ENCODE assay signal across 8 cellular contexts in the genomic region with DNA sequence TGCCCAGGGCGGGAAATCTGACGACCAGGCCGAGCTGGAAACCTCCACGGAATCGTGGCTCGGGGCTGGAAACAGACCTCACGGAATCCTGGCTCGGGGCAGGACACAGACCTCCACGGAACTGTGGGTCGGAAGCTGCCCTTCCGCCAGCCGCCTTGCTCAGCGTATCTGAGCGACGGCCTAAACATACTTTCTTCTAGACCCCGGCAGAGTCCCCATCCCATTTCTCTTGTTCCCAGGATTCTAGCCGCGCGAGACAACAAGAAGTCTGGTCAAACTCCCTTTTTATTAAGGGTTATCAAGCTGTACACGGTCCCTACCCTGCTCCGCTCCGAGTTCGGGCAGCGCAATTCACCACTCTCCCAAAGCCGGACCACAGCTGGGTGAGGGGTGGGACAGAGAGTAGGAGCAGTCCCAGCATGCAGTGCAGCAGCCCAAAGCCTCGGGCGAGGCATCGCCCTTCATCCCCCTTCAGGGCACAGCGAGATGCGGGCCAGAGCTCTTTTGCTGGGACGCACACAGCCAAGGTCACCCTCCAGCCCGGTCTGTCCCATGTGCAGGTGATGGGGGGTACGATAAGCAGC. TPM values are rescaled to one million over a fixed set of nuclear protein-coding genes. Genes with fewer than 3 reads are reported as not detected.
DNase-seq lines count a peak whose midpoint lies in the region; ATAC-seq, FAIRE-seq and TF ChIP-seq lines count a peak whose summit lies in the region.

No MANE protein-coding gene starts in this region.

- H3K36me3 ChIP-seq in gastrocnemius medialis = peaks cover 6 to 69% of the 10 kb centered on the region in 2 donors

- no peak for FAIRE-seq in GM12892 (lab: Jason Lieb, UNC)

- peak overlapping the region; percentile 94 for H3K27ac ChIP-seq in VCaP
- peak overlapping the region; percentile 87 to 99 (median 94) for H3K27ac ChIP-seq in gastrocnemius medialis

- TF ChIP-seq POLR2A in GM12892 (IDR thresholded peaks at IDR 0.05; ENCODE audit: low read depth, low read length) (peak; percentile 17), gastrocnemius medialis (IDR thresholded peaks at IDR 0.05) (no peak)

- TF ChIP-seq CTCF in VCaP (conservative IDR thresholded peaks at IDR 0.05) (no peak), foreskin fibroblast (IDR thresholded peaks at IDR 0.05; ENCODE audit: low read depth, low read length) (no peak), gastrocnemius medialis (IDR thresholded peaks at IDR 0.05 in 4 of 5, conservative IDR thresholded peaks at IDR 0.05 in 1 of 5) (no peak)

- H3K4me1 ChIP-seq in gastrocnemius medialis = peaks cover 19 to 29% of the 10 kb centered on the region in 2 donors

- no peak for DNase-seq in GM12892 (ENCODE audit: insufficient read length)
- no peak for DNase-seq in foreskin fibroblast
- DNase-seq in gastrocnemius medialis = no peak
- DNase-seq in epidermal melanocyte (ENCODE audit: insufficient read length, low spot score) = no peak
- no peak for DNase-seq in T1000 (lab: John Stamatoyannopoulos, UW)

- in situ Hi-C loops in gastrocnemius medialis (cut with MboI; ENCODE audit: low sequenced_read_pairs in 4 of 4) = no loop called here

- intact Hi-C loops in gastrocnemius medialis (cut with DNase I; ENCODE audit: low total_unique reads) = loop anchor here (1.0 kb wide), 1 partner anchor 10 kb away; the partner anchor contains the start of genes ANKZF1 and ATG9A

- H3K9me3 ChIP-seq in gastrocnemius medialis = no peaks in the 10 kb centered on the region

- ATAC-seq in gastrocnemius medialis (no peak), GM21529 (IDR thresholded peaks at IDR 0.05; ENCODE audit: unreplicated experiment) (no peak), GM18498 (IDR thresholded peaks at IDR 0.05; ENCODE audit: unreplicated experiment) (no peak)

- H3K27me3 ChIP-seq in gastrocnemius medialis = no peaks in the 10 kb centered on the region

- peak overlapping the region; percentile 55 to 63 for H3K4me3 ChIP-seq in foreskin fibroblast (ENCODE audit: low read depth in 1 of 2, low read length in 2 of 2)
- H3K4me3 ChIP-seq in gastrocnemius medialis = peak overlapping the region; percentile 55 to 74 (median 64)

RNA-seq across cellular contexts. Expression of gene ABCB6, which starts 0.4 kb away (rescaled TPM):
- polyA plus RNA-seq in GM12892 (2012; ENCODE audit: missing spikeins) = 26.8 TPM
- total RNA-seq in gastrocnemius medialis = 10 to 100 TPM; 15.0 to 45.8 (median 31.8) TPM

RNA-seq across cellular contexts. Expression of gene ATG9A, which starts 10.2 kb away (rescaled TPM):
- 14.9 TPM for polyA plus RNA-seq in GM12892 (2012; ENCODE audit: missing spikeins)
- 100 to 1,000 TPM; 111 to 208 (median 176) TPM for total RNA-seq in gastrocnemius medialis

RNA-seq across cellular contexts. Expression of gene ANKZF1, which starts 10.4 kb away (rescaled TPM):
- polyA plus RNA-seq in GM12892 (2012; ENCODE audit: missing spikeins) = 95.3 TPM
- total RNA-seq in gastrocnemius medialis = 10 to 100 TPM; 13.0 to 23.0 (median 19.1) TPM

RNA-seq across cellular contexts. Expression of gene ZFAND2B, which starts 12.6 kb away (rescaled TPM):
- 21.2 TPM for polyA plus RNA-seq in GM12892 (2012; ENCODE audit: missing spikeins)
- 10 to 100 TPM; 33.2 to 60.8 (median 41.2) TPM for total RNA-seq in gastrocnemius medialis

RNA-seq across cellular contexts. Expression of gene GLB1L, which starts 26.0 kb away (rescaled TPM):
- 2.0 TPM for polyA plus RNA-seq in GM12892 (2012; ENCODE audit: missing spikeins)
- total RNA-seq in gastrocnemius medialis = 1 to 10 TPM; 1.0 to 3.6 (median 1.3) TPM
